Comparison of ENCODE assay signal across 8 cellular contexts in genomic region chr2:198296665-198297308, GRCh38.
DNase-seq lines count a peak whose midpoint lies in the region; ATAC-seq and TF ChIP-seq lines count a peak whose summit lies in the region.

No MANE protein-coding gene starts in this region.

- no peak overlapping the region for H4K91ac ChIP-seq in IMR-90 (ENCODE audit: insufficient read depth, low read depth, low read length)

- H3K18ac ChIP-seq in IMR-90 (ENCODE audit: low read depth, low read length) = no peak overlapping the region

- TF ChIP-seq RAD21 in IMR-90 (IDR thresholded peaks at IDR 0.05; ENCODE audit: low read length) = peak; percentile 67

- no peaks in the 10 kb centered on the region for H3K79me1 ChIP-seq in IMR-90 (ENCODE audit: low read depth in 1 of 2, low read length in 2 of 2)

- H3K4me3 ChIP-seq in DOHH2 (ENCODE audit: low read length) (no peak overlapping the region), IMR-90 (ENCODE audit: insufficient read depth, low read depth, low read length) (no peak overlapping the region), upper lobe of left lung (no peak overlapping the region)

- no peak overlapping the region for H2BK5ac ChIP-seq in IMR-90 (ENCODE audit: low read depth, low read length, poor library complexity, severe bottlenecking)

- 20% methylated on average over 1 of the region's 8 CpGs; no CpG with 5 or more reads in 1 of the 2 experiments for WGBS in IMR-90 (ENCODE audit: extremely low coverage in 2 of 2, insufficient read length in 1 of 2), 2 experiments
- 1% methylated on average over 8 of the region's 8 CpGs for WGBS in upper lobe of left lung, 2 donors

- H4K20me1 ChIP-seq in DOHH2 (ENCODE audit: control insufficient read depth, insufficient read depth, low read depth, low read length) (no peaks in the 10 kb centered on the region), IMR-90 (ENCODE audit: insufficient read depth, low read length) (no peaks in the 10 kb centered on the region)

- H3K23ac ChIP-seq in IMR-90 (ENCODE audit: low read depth, low read length) = no peak overlapping the region

- CTCF ChIA-PET in IMR-90 (lab: Yijun Ruan, JAX) = interaction anchor here (0.7 to 1.3 kb wide), 20 partner anchors 11 to 553 kb away, joined by 3 to 6 read pairs (median 3); partner anchors contain the start of gene PLCL1

- H3K79me2 ChIP-seq in DOHH2 (ENCODE audit: control insufficient read depth, low read length) = no peaks in the 10 kb centered on the region

- H3K27me3 ChIP-seq in DOHH2 (ENCODE audit: control insufficient read depth, low read length) (peaks cover 7% of the 10 kb centered on the region), IMR-90 (ENCODE audit: control insufficient read depth, insufficient read depth, low read length) (peaks cover 1% of the 10 kb centered on the region; the same call in 1 of the 2 replicates), foreskin keratinocyte (no peaks in the 10 kb centered on the region), upper lobe of left lung (no peaks in the 10 kb centered on the region)

- H2AK5ac ChIP-seq in IMR-90 (ENCODE audit: low read depth, low read length) = no peak overlapping the region

- dilution Hi-C loops in IMR-90 (cut with HindIII; ENCODE audit: low sequenced_read_pairs, unreplicated experiment) = no loop called here

- no peaks in the 10 kb centered on the region for H3K9me3 ChIP-seq in DOHH2 (ENCODE audit: control insufficient read depth, insufficient read depth, low read length)
- no peaks in the 10 kb centered on the region for H3K9me3 ChIP-seq in IMR-90 (ENCODE audit: control insufficient read depth, insufficient read depth, low read length)
- H3K9me3 ChIP-seq in upper lobe of left lung = no peaks in the 10 kb centered on the region

- H3K9ac ChIP-seq in IMR-90 (ENCODE audit: low read depth, low read length) = no peak overlapping the region

- H3K14ac ChIP-seq in IMR-90 (replicated peaks; ENCODE audit: low read depth, low read length) = no peak overlapping the region

- DNase-seq in IMR-90 (peak; percentile 40), RPMI7951 (ENCODE audit: low read depth) (peak; percentile 50), foreskin keratinocyte (peak in 1 of 2 donors; percentile 18), omental fat pad (ENCODE audit: low spot score) (peak; percentile 26), upper lobe of left lung (peak in 1 of 2 donors; percentile 26)
- DNase-seq in activated T-helper 1 cell treated with anti-CD3 and anti-CD28 coated beads, Interleukin-2, amount 50 U/mL, for 16 hours (ENCODE audit: low read depth in 1 of 2, low spot score in 1 of 2) = peak; percentile 7 to 30

- in situ Hi-C loops in IMR-90 (cut with MboI; ENCODE audit: low sequenced_read_pairs) = loop anchor here (5.0 kb wide), 1 partner anchor 494 kb away; the partner anchor contains the start of gene PLCL1

- H4K8ac ChIP-seq in IMR-90 (ENCODE audit: low read depth in 2 of 2, low read length in 2 of 2) = no peak overlapping the region

- no peak overlapping the region for H3K27ac ChIP-seq in DOHH2 (ENCODE audit: low read depth, low read length)
- no peak overlapping the region for H3K27ac ChIP-seq in IMR-90 (ENCODE audit: insufficient read depth, low read length)
- no peak overlapping the region for H3K27ac ChIP-seq in foreskin keratinocyte
- H3K27ac ChIP-seq in upper lobe of left lung = no peak overlapping the region

- H3K4me1 ChIP-seq in DOHH2 (ENCODE audit: control insufficient read depth, low read length) = no peaks in the 10 kb centered on the region
- no peaks in the 10 kb centered on the region for H3K4me1 ChIP-seq in IMR-90 (ENCODE audit: control insufficient read depth, insufficient read depth, low read length)
- no peaks in the 10 kb centered on the region for H3K4me1 ChIP-seq in foreskin keratinocyte
- H3K4me1 ChIP-seq in upper lobe of left lung = no peaks in the 10 kb centered on the region

- no peaks in the 10 kb centered on the region for H3K9me1 ChIP-seq in IMR-90 (ENCODE audit: insufficient read depth, low read length)

- H3K4ac ChIP-seq in IMR-90 (ENCODE audit: low read depth, low read length) = no peak overlapping the region

- H2AFZ ChIP-seq in IMR-90 (replicated peaks; ENCODE audit: low read length, poor library complexity) = no peak overlapping the region

- H3K56ac ChIP-seq in IMR-90 (ENCODE audit: extremely low read depth, insufficient read depth, low read length) = no peak overlapping the region

- no TSS peak for BruUV-seq in IMR-90 (replicated peaks; lab: Mats Ljungman, UMichigan)

- H2BK20ac ChIP-seq in IMR-90 (ENCODE audit: low read depth, low read length) = no peak overlapping the region

- no peak overlapping the region for H3K4me2 ChIP-seq in DOHH2 (ENCODE audit: low read length)
- no peak overlapping the region for H3K4me2 ChIP-seq in IMR-90 (ENCODE audit: low read depth, low read length)

- TF ChIP-seq POLR2A in IMR-90 (IDR thresholded peaks at IDR 0.05; ENCODE audit: low read depth, low read length) (no peak), upper lobe of left lung (IDR thresholded peaks at IDR 0.05) (no peak)

- intact Hi-C loops in IMR-90 (cut with micrococcal nuclease) = loop anchor here (1.0 to 5.0 kb wide), 4 partner anchors 169 to 589 kb away; partner anchors contain the start of gene MARS2

- peak; percentile 67 for TF ChIP-seq CTCF in DOHH2 (IDR thresholded peaks at IDR 0.05; ENCODE audit: low read depth, low read length, poor library complexity, severe bottlenecking)
- peak; percentile 63 for TF ChIP-seq CTCF in IMR-90 (conservative IDR thresholded peaks at IDR 0.05; ENCODE audit: low read depth, low read length)
- peak; percentile 76 for TF ChIP-seq CTCF in foreskin keratinocyte (conservative IDR thresholded peaks at IDR 0.05)
- peak in 1 of 3 donors; percentile 9 for TF ChIP-seq CTCF in omental fat pad (IDR thresholded peaks at IDR 0.05)
- peak; percentile 39 to 71 (median 64) for TF ChIP-seq CTCF in upper lobe of left lung (IDR thresholded peaks at IDR 0.05)

- POLR2A ChIA-PET in IMR-90 (lab: Charles Lee; ENCODE audit: unreplicated experiment) = no interaction called here

- ATAC-seq in GM21576 (IDR thresholded peaks at IDR 0.05; ENCODE audit: unreplicated experiment) = peak; percentile 88
- ATAC-seq in IMR-90 (ENCODE audit: low read depth) = peak; percentile 92
- peak; percentile 81 for ATAC-seq in foreskin keratinocyte
- peak; percentile 51 for ATAC-seq in omental fat pad (ENCODE audit: low FRiP score)
- peak in 1 of 2 donors; percentile 85 for ATAC-seq in upper lobe of left lung (ENCODE audit: low FRiP score in 2 of 2)

- no peak overlapping the region for H4K5ac ChIP-seq in IMR-90 (ENCODE audit: low read depth, low read length)

- H3F3A ChIP-seq in DOHH2 (ENCODE audit: control insufficient read depth, insufficient read depth) = no peaks in the 10 kb centered on the region

- H2BK15ac ChIP-seq in IMR-90 (ENCODE audit: low read depth, low read length) = no peak overlapping the region

- peak overlapping the region; percentile 37 for H2AK9ac ChIP-seq in IMR-90 (replicated peaks; ENCODE audit: low read depth, low read length, poor library complexity)

- no peak for TF ChIP-seq EP300 in upper lobe of left lung (IDR thresholded peaks at IDR 0.05)

- H3K9me2 ChIP-seq in DOHH2 (replicated peaks; ENCODE audit: control insufficient read depth, low read length) = no peaks in the 10 kb centered on the region

- no peak overlapping the region for H2BK120ac ChIP-seq in IMR-90 (ENCODE audit: low read depth, low read length)

- no peaks in the 10 kb centered on the region for H3K36me3 ChIP-seq in DOHH2 (ENCODE audit: control insufficient read depth, low read length)
- no peaks in the 10 kb centered on the region for H3K36me3 ChIP-seq in IMR-90 (ENCODE audit: control insufficient read depth, insufficient read depth, low read length)
- H3K36me3 ChIP-seq in upper lobe of left lung = no peaks in the 10 kb centered on the region

TF ChIP-seq in IMR-90, 13 proteins besides CTCF, POLR2A, EP300 and RAD21:
- TF ChIP-seq SMC3 (IDR thresholded peaks at IDR 0.05; ENCODE audit: low read depth, low read length) (peak; percentile 38; the same call in 1 of the 2 replicates), NFE2L2 (IDR thresholded peaks at IDR 0.05; ENCODE audit: low read depth, low read length) (no peak)
